14 cellular contexts compared by ENCODE assay signal in genomic region chr16:48408688-48409087, GRCh38. TPM values are rescaled to one million over a fixed set of nuclear protein-coding genes. Genes with fewer than 3 reads are reported as not detected.
DNase-seq lines count a peak whose midpoint lies in the region; ATAC-seq and TF ChIP-seq lines count a peak whose summit lies in the region.
"Had no signal": no experiment of that assay in that cellular context is flagged by ENCODE, and none has a peak within 500 bp of the region (broad histone marks: within the 10 kb centered on the region; RNA-seq: fewer than 3 reads in every experiment).

No MANE protein-coding gene starts in this region.

- BruUV-seq in Calu3 (replicated peaks; lab: Mats Ljungman, UMichigan): no TSS peak

- DNase-seq in Calu3: peak; percentile 54
- DNase-seq in NB4 (ENCODE audit: low read depth): peak; percentile 42
- DNase-seq in colonic mucosa: peak; percentile 62
- DNase-seq in mucosa of gallbladder (ENCODE audit: low spot score): peak; percentile 48
- DNase-seq in activated CD4-positive, alpha-beta memory T cell treated with anti-CD3 and anti-CD28 coated beads for 36 hours: no peak
- no peak for DNase-seq in stimulated activated CD4-positive, alpha-beta T cell treated with anti-CD3 and anti-CD28 coated beads, Interleukin-15, amount 100 ng/mL, for 24 hours
- no peak for DNase-seq in BE2C
- DNase-seq: anterior cingulate cortex; NCI-H1694; stimulated activated CD4-positive, alpha-beta T cell treated with anti-CD3 and anti-CD28 coated beads, Interleukin-1b, Interleukin-23, amount 100 ng/mL, for 48 hours; SW 1271 had no signal

- H3K4me1 Mint-ChIP-seq in Calu3 (ENCODE audit: low read depth, unreplicated experiment): peaks cover 65% of the 10 kb centered on the region
- peaks cover 2% of the 10 kb centered on the region for H3K4me1 Mint-ChIP-seq in activated CD4-positive, alpha-beta memory T cell treated with anti-CD3 and anti-CD28 coated beads for 36 hours (ENCODE audit: low read depth)

- TF ChIP-seq CTCF in Calu3 (IDR thresholded peaks at IDR 0.05; ENCODE audit: unreplicated experiment): no peak
- no peak for TF ChIP-seq CTCF in NB4 (IDR thresholded peaks at IDR 0.05; ENCODE audit: low read depth, low read length)
- no peak for TF ChIP-seq CTCF in colonic mucosa (IDR thresholded peaks at IDR 0.05)
- TF ChIP-seq CTCF in BE2C (IDR thresholded peaks at IDR 0.05; ENCODE audit: low read depth, low read length): no peak

- no peaks in the 10 kb centered on the region for H3K9me3 Mint-ChIP-seq in Calu3 (ENCODE audit: low read depth, unreplicated experiment)
- no peaks in the 10 kb centered on the region for H3K9me3 Mint-ChIP-seq in activated CD4-positive, alpha-beta memory T cell treated with anti-CD3 and anti-CD28 coated beads for 36 hours

- H3K4me3 ChIP-seq in NB4 (ENCODE audit: low read depth, low read length) (no peak overlapping the region), colonic mucosa (no peak overlapping the region), BE2C (ENCODE audit: low read depth, low read length) (no peak overlapping the region)
- H3K4me3 ChIP-seq: esophagus muscularis mucosa, suprapubic skin had no signal

- CTCF ChIA-PET in Calu3 (lab: Charles Lee): interaction anchor here (2.1 to 2.3 kb wide), 2 partner anchors 43 to 118 kb away, joined by 7 read pairs; no protein-coding TSS in a partner anchor
- CTCF ChIA-PET in activated CD4-positive, alpha-beta memory T cell treated with anti-CD3 and anti-CD28 coated beads for 36 hours (lab: Charles Lee): interaction anchor here (1.3 kb wide), 1 partner anchor 214 kb away, joined by 3 read pairs; no protein-coding TSS in a partner anchor

- peak overlapping the region; percentile 78 for H3K27ac ChIP-seq in colonic mucosa
- H3K27ac ChIP-seq: esophagus muscularis mucosa, suprapubic skin had no signal

- no peaks in the 10 kb centered on the region for H3K4me1 ChIP-seq in colonic mucosa
- no peaks in the 10 kb centered on the region for H3K4me1 ChIP-seq in BE2C
- H3K4me1 ChIP-seq: esophagus muscularis mucosa had no signal

- H3K27ac Mint-ChIP-seq in Calu3 (ENCODE audit: unreplicated experiment): peak overlapping the region; percentile 90
- no peak overlapping the region for H3K27ac Mint-ChIP-seq in activated CD4-positive, alpha-beta memory T cell treated with anti-CD3 and anti-CD28 coated beads for 36 hours

- POLR2A ChIA-PET in activated CD4-positive, alpha-beta memory T cell treated with anti-CD3 and anti-CD28 coated beads for 36 hours (lab: Charles Lee): no interaction called here

- no peak for TF ChIP-seq POLR2A in NB4 (IDR thresholded peaks at IDR 0.05; ENCODE audit: extremely low read depth, insufficient read length)

- H3K36me3 ChIP-seq in colonic mucosa: no peaks in the 10 kb centered on the region
- no peaks in the 10 kb centered on the region for H3K36me3 ChIP-seq in BE2C
- H3K36me3 ChIP-seq: esophagus muscularis mucosa, suprapubic skin had no signal

- H3K9me3 ChIP-seq in colonic mucosa (no peaks in the 10 kb centered on the region), BE2C (no peaks in the 10 kb centered on the region)
- H3K9me3 ChIP-seq: esophagus muscularis mucosa, suprapubic skin had no signal

- intact Hi-C loops in Calu3 (cut with micrococcal nuclease; ENCODE audit: unreplicated experiment) (no loop called here), colonic mucosa (cut with DNase I) (no loop called here)
- intact Hi-C loops in activated CD4-positive, alpha-beta memory T cell treated with anti-CD3 and anti-CD28 coated beads for 36 hours (cut with micrococcal nuclease): no loop called here

- ATAC-seq in GM19452 (IDR thresholded peaks at IDR 0.05; ENCODE audit: unreplicated experiment): no peak

- H3K27me3 ChIP-seq in colonic mucosa: no peaks in the 10 kb centered on the region
- H3K27me3 ChIP-seq in BE2C: no peaks in the 10 kb centered on the region
- H3K27me3 ChIP-seq: esophagus muscularis mucosa, suprapubic skin had no signal

- H3K4me3 Mint-ChIP-seq in Calu3 (ENCODE audit: low read depth, unreplicated experiment): peak overlapping the region; percentile 24
- H3K4me3 Mint-ChIP-seq in activated CD4-positive, alpha-beta memory T cell treated with anti-CD3 and anti-CD28 coated beads for 36 hours: no peak overlapping the region

- no peaks in the 10 kb centered on the region for H3K27me3 Mint-ChIP-seq in Calu3 (ENCODE audit: unreplicated experiment)
- peaks cover 8% of the 10 kb centered on the region for H3K27me3 Mint-ChIP-seq in activated CD4-positive, alpha-beta memory T cell treated with anti-CD3 and anti-CD28 coated beads for 36 hours

- no peak overlapping the region for H3K9ac ChIP-seq in colonic mucosa (ENCODE audit: low read depth in 2 of 2, low read length in 2 of 2)

- peaks cover 21% of the 10 kb centered on the region for H3K36me3 Mint-ChIP-seq in Calu3 (ENCODE audit: insufficient read depth, unreplicated experiment)
- no peaks in the 10 kb centered on the region for H3K36me3 Mint-ChIP-seq in activated CD4-positive, alpha-beta memory T cell treated with anti-CD3 and anti-CD28 coated beads for 36 hours

RNA-seq across cellular contexts. Expression of gene SIAH1, which starts 23.5 kb away (rescaled TPM):
- total RNA-seq in Calu3 (2022) (32.3 and 32.7 TPM in 2 replicates), colonic mucosa (10 to 100 TPM; 19.7 to 27.9 TPM), mucosa of gallbladder (22.2 TPM)
- 10 to 100 TPM; 13.0 to 13.8 TPM for total RNA-seq in activated CD4-positive, alpha-beta memory T cell treated with anti-CD3 and anti-CD28 coated beads for 36 hours
- polyA plus RNA-seq in BE2C (2012; ENCODE audit: insufficient read depth, insufficient read length, low read depth): 43.0 TPM

Comparison
In these comparisons a context has a peak if more than half of its experiments do, and no peak if none do; other contexts are left out.
1. DNase-seq: peak in Calu3 (single experiment), NB4 (single experiment), colonic mucosa (single experiment) and mucosa of gallbladder (single experiment); none in activated CD4-positive, alpha-beta memory T cell treated with anti-CD3 and anti-CD28 coated beads for 36 hours (single experiment), stimulated activated CD4-positive, alpha-beta T cell treated with anti-CD3 and anti-CD28 coated beads, Interleukin-15, amount 100 ng/mL, for 24 hours (single experiment) and BE2C (single experiment).